Comparison of ENCODE assay signal across 11 cellular contexts in the genomic region with DNA sequence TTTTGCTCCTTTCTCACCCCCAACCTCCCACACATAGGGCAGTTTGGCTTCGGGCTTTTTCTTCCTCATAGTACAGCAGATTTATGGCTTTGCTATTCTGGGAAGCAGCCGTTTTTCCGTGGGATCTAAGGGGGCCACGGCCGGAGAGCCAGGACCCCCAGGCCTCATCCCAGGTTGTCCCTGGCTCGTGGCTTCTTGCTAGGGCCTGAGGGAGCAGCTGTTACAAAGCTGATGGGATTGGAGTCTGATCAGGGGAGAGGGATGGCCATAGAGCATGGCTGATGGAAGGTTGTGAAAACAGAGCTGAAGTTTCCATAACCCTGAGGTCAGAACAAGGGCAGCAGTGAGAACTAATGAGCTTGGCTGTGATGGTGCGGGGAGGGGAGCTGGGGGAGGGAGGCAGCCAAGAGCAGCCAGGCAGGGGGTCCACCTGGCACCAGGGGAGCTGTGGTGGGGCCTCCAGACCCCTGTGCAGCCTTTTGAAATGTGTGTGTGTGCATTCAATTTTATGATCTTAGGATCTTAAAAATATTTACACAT.
DNase-seq lines count a peak whose midpoint lies in the region; ATAC-seq and TF ChIP-seq lines count a peak whose summit lies in the region.
"Had no signal": no experiment of that assay in that cellular context is flagged by ENCODE, and none has a peak within 500 bp of the region (broad histone marks: within the 10 kb centered on the region; RNA-seq: fewer than 3 reads in every experiment).

No MANE protein-coding gene starts in this region.

- H3K27ac ChIP-seq in SK-N-SH (ENCODE audit: low read depth in 2 of 2, low read length in 1 of 2) (no peak overlapping the region; a peak in 1 of 4 replicates), colonic mucosa (no peak overlapping the region), uterus (peak overlapping the region; percentile 35 to 68), gastrocnemius medialis (no peak overlapping the region)

- peak overlapping the region; percentile 82 for H3K27ac Mint-ChIP-seq in mesothelial cell of epicardium
- H3K27ac Mint-ChIP-seq: T-helper 2 cell treated with Interferon-gamma antibody and Interleukin-4, amounts not matched to agents 5 μg/mL and 100 μg/mL, for 36 hours had no signal

- no peak overlapping the region for H3K4me2 ChIP-seq in SK-N-SH

- H2AFZ ChIP-seq in SK-N-SH (ENCODE audit: low read depth), result no peak overlapping the region

- H3K9me3 ChIP-seq in SK-N-SH (no peaks in the 10 kb centered on the region), colonic mucosa (no peaks in the 10 kb centered on the region), uterus (no peaks in the 10 kb centered on the region), gastrocnemius medialis (no peaks in the 10 kb centered on the region)

- POLR2A ChIA-PET in SK-N-SH (lab: Yijun Ruan, JAX), result no interaction called here

- in situ Hi-C loops in gastrocnemius medialis (cut with MboI; ENCODE audit: low sequenced_read_pairs in 4 of 4), result no loop called here

- no peak overlapping the region for H3K4me3 ChIP-seq in SK-N-SH (ENCODE audit: low read depth in 2 of 2, low read length in 1 of 2)
- peak overlapping the region; percentile 1 for H3K4me3 ChIP-seq in colonic mucosa
- peak overlapping the region in 1 of 2 donors; percentile 25 for H3K4me3 ChIP-seq in uterus
- H3K4me3 ChIP-seq in gastrocnemius medialis, result no peak overlapping the region

- ATAC-seq in SK-N-SH treated with all-trans-retinoic acid at 6 μM for 48 hours (no peak), gastrocnemius medialis (no peak), HG03097 (IDR thresholded peaks at IDR 0.05; ENCODE audit: low FRiP score, unreplicated experiment) (no peak)
- ATAC-seq: activated T-cell treated with anti-CD3 and anti-CD28 coated beads, Interleukin-2, amount 50 U/mL, for 4 hours had no signal

- H3K4me1 ChIP-seq in SK-N-SH (ENCODE audit: control insufficient read depth in 1 of 2, insufficient read depth in 2 of 2, low read depth in 1 of 2, low read length in 1 of 2) (peaks cover 0 to 22% of the 10 kb centered on the region in 2 experiments; a peak in 1 of 4 replicates), colonic mucosa (no peaks in the 10 kb centered on the region), uterus (no peaks in the 10 kb centered on the region), gastrocnemius medialis (peaks cover 0 to 4% of the 10 kb centered on the region in 2 donors)

- no peaks in the 10 kb centered on the region for H4K20me1 ChIP-seq in SK-N-SH (ENCODE audit: insufficient read depth)

- TF ChIP-seq CTCF in SK-N-SH (IDR thresholded peaks at IDR 0.05), result no peak
- no peak for TF ChIP-seq CTCF in colonic mucosa (IDR thresholded peaks at IDR 0.05)
- no peak for TF ChIP-seq CTCF in mesothelial cell of epicardium (IDR thresholded peaks at IDR 0.05; ENCODE audit: unreplicated experiment)
- TF ChIP-seq CTCF in uterus (IDR thresholded peaks at IDR 0.05), result no peak
- TF ChIP-seq CTCF in gastrocnemius medialis (IDR thresholded peaks at IDR 0.05 in 4 of 5, conservative IDR thresholded peaks at IDR 0.05 in 1 of 5), result no peak

- peaks cover 4% of the 10 kb centered on the region for H3K27me3 Mint-ChIP-seq in mesothelial cell of epicardium (ENCODE audit: low read depth)

- TF ChIP-seq POLR2A in uterus (IDR thresholded peaks at IDR 0.05), result no peak
- TF ChIP-seq POLR2A in gastrocnemius medialis (IDR thresholded peaks at IDR 0.05), result no peak

- no peaks in the 10 kb centered on the region for H3K79me2 ChIP-seq in SK-N-SH (ENCODE audit: insufficient read depth)

- H3K36me3 Mint-ChIP-seq in mesothelial cell of epicardium, result no peaks in the 10 kb centered on the region

- no peaks in the 10 kb centered on the region for H3F3A ChIP-seq in SK-N-SH (replicated peaks; ENCODE audit: insufficient read depth)

- CTCF ChIA-PET in SK-N-SH (lab: Yijun Ruan, JAX), result interaction anchor here (1.2 to 4.2 kb wide), 4 partner anchors 13 to 62 kb away, joined by 3 to 21 read pairs (median 4); no protein-coding TSS in a partner anchor

- H3K4me1 Mint-ChIP-seq in mesothelial cell of epicardium, result peaks cover 34% of the 10 kb centered on the region

- intact Hi-C loops in colonic mucosa (cut with DNase I) (no loop called here), uterus (cut with DNase I; ENCODE audit: low total_unique reads) (no loop called here), gastrocnemius medialis (cut with DNase I; ENCODE audit: low total_unique reads) (no loop called here)

- no peaks in the 10 kb centered on the region for H3K36me3 ChIP-seq in SK-N-SH (replicated peaks in 1 of 2; ENCODE audit: control insufficient read depth in 1 of 2, insufficient read depth in 2 of 2, low read length in 1 of 2)
- H3K36me3 ChIP-seq in colonic mucosa, result no peaks in the 10 kb centered on the region
- H3K36me3 ChIP-seq in uterus, result no peaks in the 10 kb centered on the region
- no peaks in the 10 kb centered on the region for H3K36me3 ChIP-seq in gastrocnemius medialis

- 63% methylated on average over 7 of the region's 7 CpGs for WGBS in SK-N-SH (ENCODE audit: low lambda C conversion rate)

- H3K9me3 Mint-ChIP-seq in mesothelial cell of epicardium, result no peaks in the 10 kb centered on the region
- H3K9me3 Mint-ChIP-seq: activated T-cell treated with anti-CD3 and anti-CD28 coated beads, Interleukin-2, amount 50 U/mL, for 4 hours; T-helper 2 cell treated with Interferon-gamma antibody and Interleukin-4, amounts not matched to agents 5 μg/mL and 100 μg/mL, for 36 hours had no signal

- no peak for TF ChIP-seq EP300 in SK-N-SH (IDR thresholded peaks at IDR 0.05; ENCODE audit: borderline replicate concordance in 1 of 2, low read depth in 1 of 2, low read length in 1 of 2)

- H3K9ac ChIP-seq in SK-N-SH, result no peak overlapping the region
- no peak overlapping the region for H3K9ac ChIP-seq in colonic mucosa (ENCODE audit: low read depth in 2 of 2, low read length in 2 of 2)

- peak; percentile 55 for DNase-seq in SK-N-SH
- no peak for DNase-seq in colonic mucosa
- DNase-seq in mesothelial cell of epicardium (ENCODE audit: low spot score in 2 of 2, unreplicated experiment in 2 of 2), result no peak
- DNase-seq in uterus, result no peak
- DNase-seq in gastrocnemius medialis, result no peak
- DNase-seq in kidney glomerular epithelial cell (lab: John Stamatoyannopoulos, UW), result no peak
- DNase-seq: activated T-cell treated with anti-CD3 and anti-CD28 coated beads, Interleukin-2, amount 50 U/mL, for 4 hours; NCI-H1105 treated with DMSO at 0.1 percent for 48 hours had no signal

- no peaks in the 10 kb centered on the region for H3K9me2 ChIP-seq in SK-N-SH

- no peak for TF ChIP-seq RAD21 in SK-N-SH (IDR thresholded peaks at IDR 0.05; ENCODE audit: low read length)

- no peaks in the 10 kb centered on the region for H3K27me3 ChIP-seq in SK-N-SH (ENCODE audit: insufficient read depth)
- H3K27me3 ChIP-seq in colonic mucosa, result no peaks in the 10 kb centered on the region
- no peaks in the 10 kb centered on the region for H3K27me3 ChIP-seq in uterus
- H3K27me3 ChIP-seq in gastrocnemius medialis, result no peaks in the 10 kb centered on the region

- peak overlapping the region; percentile 48 for H3K4me3 Mint-ChIP-seq in mesothelial cell of epicardium
- H3K4me3 Mint-ChIP-seq: activated T-cell treated with anti-CD3 and anti-CD28 coated beads, Interleukin-2, amount 50 U/mL, for 4 hours; T-helper 2 cell treated with Interferon-gamma antibody and Interleukin-4, amounts not matched to agents 5 μg/mL and 100 μg/mL, for 36 hours had no signal

TF ChIP-seq in SK-N-SH, 30 proteins besides CTCF, POLR2A, EP300 and RAD21:
- TF ChIP-seq, protein P1, sequence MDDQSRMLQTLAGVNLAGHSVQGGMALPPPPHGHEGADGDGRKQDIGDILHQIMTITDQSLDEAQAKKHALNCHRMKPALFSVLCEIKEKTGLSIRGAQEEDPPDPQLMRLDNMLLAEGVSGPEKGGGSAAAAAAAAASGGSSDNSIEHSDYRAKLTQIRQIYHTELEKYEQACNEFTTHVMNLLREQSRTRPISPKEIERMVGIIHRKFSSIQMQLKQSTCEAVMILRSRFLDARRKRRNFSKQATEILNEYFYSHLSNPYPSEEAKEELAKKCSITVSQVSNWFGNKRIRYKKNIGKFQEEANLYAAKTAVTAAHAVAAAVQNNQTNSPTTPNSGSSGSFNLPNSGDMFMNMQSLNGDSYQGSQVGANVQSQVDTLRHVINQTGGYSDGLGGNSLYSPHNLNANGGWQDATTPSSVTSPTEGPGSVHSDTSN (IDR thresholded peaks at IDR 0.05), result no peak
TF ChIP-seq in SK-N-SH: peak in this region for 0.

TF ChIP-seq in SK-N-SH treated with all-trans-retinoic acid at 6 μM for 48 hours, 23 proteins besides CTCF, POLR2A, EP300 and RAD21 (continues in another document):
- TF ChIP-seq RARB (CRISPR knock-in tag; IDR thresholded peaks at IDR 0.05), result no peak
- TF ChIP-seq TOX (CRISPR knock-in tag; IDR thresholded peaks at IDR 0.05; ENCODE audit: borderline replicate concordance), result no peak
- TF ChIP-seq, protein P2, sequence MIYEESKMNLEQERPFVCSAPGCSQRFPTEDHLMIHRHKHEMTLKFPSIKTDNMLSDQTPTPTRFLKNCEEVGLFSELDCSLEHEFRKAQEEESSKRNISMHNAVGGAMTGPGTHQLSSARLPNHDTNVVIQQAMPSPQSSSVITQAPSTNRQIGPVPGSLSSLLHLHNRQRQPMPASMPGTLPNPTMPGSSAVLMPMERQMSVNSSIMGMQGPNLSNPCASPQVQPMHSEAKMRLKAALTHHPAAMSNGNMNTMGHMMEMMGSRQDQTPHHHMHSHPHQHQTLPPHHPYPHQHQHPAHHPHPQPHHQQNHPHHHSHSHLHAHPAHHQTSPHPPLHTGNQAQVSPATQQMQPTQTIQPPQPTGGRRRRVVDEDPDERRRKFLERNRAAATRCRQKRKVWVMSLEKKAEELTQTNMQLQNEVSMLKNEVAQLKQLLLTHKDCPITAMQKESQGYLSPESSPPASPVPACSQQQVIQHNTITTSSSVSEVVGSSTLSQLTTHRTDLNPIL (CRISPR knock-in tag; IDR thresholded peaks at IDR 0.05; ENCODE audit: low read depth), result no peak
- no peak for TF ChIP-seq ZNF8 (CRISPR knock-in tag; IDR thresholded peaks at IDR 0.05)
- TF ChIP-seq ZNF565 (CRISPR knock-in tag; conservative IDR thresholded peaks at IDR 0.05; ENCODE audit: low read depth), result no peak
- TF ChIP-seq, protein P3, sequence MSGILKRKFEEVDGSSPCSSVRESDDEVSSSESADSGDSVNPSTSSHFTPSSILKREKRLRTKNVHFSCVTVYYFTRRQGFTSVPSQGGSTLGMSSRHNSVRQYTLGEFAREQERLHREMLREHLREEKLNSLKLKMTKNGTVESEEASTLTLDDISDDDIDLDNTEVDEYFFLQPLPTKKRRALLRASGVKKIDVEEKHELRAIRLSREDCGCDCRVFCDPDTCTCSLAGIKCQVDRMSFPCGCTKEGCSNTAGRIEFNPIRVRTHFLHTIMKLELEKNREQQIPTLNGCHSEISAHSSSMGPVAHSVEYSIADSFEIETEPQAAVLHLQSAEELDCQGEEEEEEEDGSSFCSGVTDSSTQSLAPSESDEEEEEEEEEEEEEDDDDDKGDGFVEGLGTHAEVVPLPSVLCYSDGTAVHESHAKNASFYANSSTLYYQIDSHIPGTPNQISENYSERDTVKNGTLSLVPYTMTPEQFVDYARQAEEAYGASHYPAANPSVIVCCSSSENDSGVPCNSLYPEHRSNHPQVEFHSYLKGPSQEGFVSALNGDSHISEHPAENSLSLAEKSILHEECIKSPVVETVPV (CRISPR knock-in tag; IDR thresholded peaks at IDR 0.05), result no peak

Comparison
In these comparisons a context has a peak if more than half of its experiments do, and no peak if none do; other contexts are left out.
1. H3K27ac ChIP-seq: peak in uterus (2 of 2); none in SK-N-SH (0 of 2), colonic mucosa (single experiment) and gastrocnemius medialis (0 of 4).